ENCODE assay signal across 8 cellular contexts in the genomic region with DNA sequence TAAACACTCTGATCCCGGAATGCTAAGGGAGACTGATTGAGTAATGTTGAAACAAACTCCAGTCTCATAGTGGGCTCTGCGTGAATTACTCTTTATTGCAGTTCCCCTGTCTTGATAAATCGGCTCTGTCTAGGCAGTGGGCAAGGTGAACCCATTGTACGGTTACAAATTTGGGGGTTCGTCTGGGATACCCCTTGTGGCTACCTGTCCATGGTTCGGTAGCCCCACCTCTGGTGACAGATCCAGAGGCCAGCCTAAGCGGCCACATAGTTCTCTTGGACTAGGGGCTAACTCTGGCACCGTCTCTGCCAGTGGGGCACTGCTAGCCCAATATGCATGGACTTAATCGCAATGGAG. TPM values are rescaled to one million over a fixed set of nuclear protein-coding genes. Genes with fewer than 3 reads are reported as not detected.
DNase-seq lines count a peak whose midpoint lies in the region; ATAC-seq and TF ChIP-seq lines count a peak whose summit lies in the region.

No MANE protein-coding gene starts in this region.

- no peaks in the 10 kb centered on the region for H3K9me3 ChIP-seq in mucosa of stomach (ENCODE audit: control insufficient read depth, low read length)

- H3K27me3 ChIP-seq in HL-60 (ENCODE audit: insufficient read depth, poor library complexity, severe bottlenecking) (no peaks in the 10 kb centered on the region), brain microvascular endothelial cell (replicated peaks) (no peaks in the 10 kb centered on the region), mucosa of stomach (ENCODE audit: control insufficient read depth, insufficient read depth, low read length) (no peaks in the 10 kb centered on the region)

- POLR2A ChIA-PET in AG04449 (lab: Yijun Ruan, JAX) = no interaction called here

- H3K4me3 ChIP-seq in AG04449 (ENCODE audit: low read depth, low read length) = peak overlapping the region; percentile 86
- H3K4me3 ChIP-seq in HL-60 (replicated peaks; ENCODE audit: insufficient read depth, low read length) = peak overlapping the region; percentile 97
- H3K4me3 ChIP-seq in brain microvascular endothelial cell (ENCODE audit: low read depth, low read length) = peak overlapping the region; percentile 88
- H3K4me3 ChIP-seq in mucosa of stomach (ENCODE audit: low read length) = peak overlapping the region; percentile 39

- CTCF ChIA-PET in AG04449 (lab: Yijun Ruan, JAX) = interaction anchor here (1.1 kb wide), 1 partner anchor 11 kb away, joined by 3 read pairs; no protein-coding TSS in a partner anchor

- DNase-seq in AG04449 (ENCODE audit: low read depth, low spot score) = no peak
- DNase-seq in HL-60 (ENCODE audit: low read depth in 1 of 2, low spot score in 1 of 2) = no peak
- DNase-seq in brain microvascular endothelial cell = no peak
- DNase-seq in KG1 (lab: John Stamatoyannopoulos, UW) = no peak
- DNase-seq in caudate nucleus (lab: John Stamatoyannopoulos, UW) = no peak
- DNase-seq in SK-N-DZ (ENCODE audit: low spot score) = no peak

- in situ Hi-C loops in brain microvascular endothelial cell (cut with HindIII; ENCODE audit: low pct_ligation_motif_present, low sequenced_read_pairs) = no loop called here

- peaks cover 30% of the 10 kb centered on the region for H3K4me1 ChIP-seq in mucosa of stomach (ENCODE audit: control insufficient read depth, insufficient read depth, low read length)

- ATAC-seq in GM18909 (IDR thresholded peaks at IDR 0.05; ENCODE audit: poor library complexity, unreplicated experiment) = no peak

- H3K27ac ChIP-seq in HL-60 (replicated peaks) = peak overlapping the region; percentile 98
- no peak overlapping the region for H3K27ac ChIP-seq in brain microvascular endothelial cell
- no peak overlapping the region for H3K27ac ChIP-seq in caudate nucleus (ENCODE audit: low read depth, low read length)

- TF ChIP-seq CTCF in AG04449 (IDR thresholded peaks at IDR 0.05; ENCODE audit: insufficient read depth, low read length, missing control alignments) (no peak), HL-60 (IDR thresholded peaks at IDR 0.05; ENCODE audit: insufficient read depth, low read length) (no peak), brain microvascular endothelial cell (IDR thresholded peaks at IDR 0.05; ENCODE audit: low read depth, low read length, missing control alignments) (no peak)

- H3K36me3 ChIP-seq in brain microvascular endothelial cell (replicated peaks) (no peaks in the 10 kb centered on the region), mucosa of stomach (ENCODE audit: control insufficient read depth, insufficient read depth, low read length) (no peaks in the 10 kb centered on the region)

- H3K9ac ChIP-seq in mucosa of stomach (ENCODE audit: low read length) = peak overlapping the region; percentile 61

RNA-seq across cellular contexts. Expression of gene STARD7, which starts 1.1 kb away (rescaled TPM):
- polyA plus RNA-seq in SK-N-DZ (2014; cell fraction: cytosol; rRNA removed) = 191 and 326 TPM in 2 replicates
- polyA plus RNA-seq in SK-N-DZ (2014; cell fraction: nucleus; rRNA removed) = 165 and 200 TPM in 2 replicates

RNA-seq across cellular contexts. Expression of gene TMEM127, which starts 56.1 kb away (rescaled TPM):
- 9.7 and 12.1 TPM in 2 replicates for polyA plus RNA-seq in SK-N-DZ (2014; cell fraction: cytosol; rRNA removed)
- polyA plus RNA-seq in SK-N-DZ (2014; cell fraction: nucleus; rRNA removed) = 3.7 and 7.4 TPM in 2 replicates

RNA-seq across cellular contexts. Expression of gene CIAO1, which starts 56.3 kb away (rescaled TPM):
- polyA plus RNA-seq in SK-N-DZ (2014; cell fraction: cytosol; rRNA removed) = 166 and 222 TPM in 2 replicates
- polyA plus RNA-seq in SK-N-DZ (2014; cell fraction: nucleus; rRNA removed) = 169 and 171 TPM in 2 replicates

Comparison
In these comparisons a context has a peak if more than half of its experiments do, and no peak if none do; other contexts are left out.
1. H3K4me3 ChIP-seq: peak in every context shown above with its lines; median percentile 97 in HL-60; 88 in brain microvascular endothelial cell; 86 in AG04449; 39 in mucosa of stomach.